8 cellular contexts compared by ENCODE assay signal in genomic region chr2:27322766-27323591, GRCh38. TPM values are rescaled to one million over a fixed set of nuclear protein-coding genes. Genes with fewer than 3 reads are reported as not detected.
A peak's percentile ranks its signal among the peaks of the same experiment; 100 is the strongest.
DNase-seq lines count a peak whose midpoint lies in the region; ATAC-seq and TF ChIP-seq lines count a peak whose summit lies in the region.

TSS of gene MPV17 (minus strand) at chr2:27323097. CDS start at chr2:27322517, 580 bp downstream.

- H3K27me3 ChIP-seq in DOHH2 (ENCODE audit: control insufficient read depth, low read length) (no peaks in the 10 kb centered on the region), GM23248 (replicated peaks; ENCODE audit: insufficient read depth) (no peaks in the 10 kb centered on the region), fibroblast of lung (ENCODE audit: control insufficient read depth, insufficient read depth, low read length) (no peaks in the 10 kb centered on the region)
- no peaks in the 10 kb centered on the region for H3K27me3 ChIP-seq in naive thymus-derived CD4-positive, alpha-beta T cell (ENCODE audit: control insufficient read depth in 2 of 2, insufficient read depth in 2 of 2, low read length in 2 of 2)

- H3K9ac ChIP-seq in GM23248 (peak within 1 kb of the TSS; percentile 100), fibroblast of lung (ENCODE audit: insufficient read depth, low read length) (peak within 1 kb of the TSS; percentile 82)

- H3K27me3 Mint-ChIP-seq in naive thymus-derived CD4-positive, alpha-beta T cell = no peaks in the 10 kb centered on the region
- no peaks in the 10 kb centered on the region for H3K27me3 Mint-ChIP-seq in stimulated activated memory B cell treated with anti-CD40 and anti-IgM and Interleukin-4, amounts not matched to agents 10 μg/mL and 1 μg/mL and 100 μg/mL, for 72 hours

- TF ChIP-seq CTCF in DOHH2 (IDR thresholded peaks at IDR 0.05; ENCODE audit: low read depth, low read length, poor library complexity, severe bottlenecking) (no peak), fibroblast of lung (conservative IDR thresholded peaks at IDR 0.05 in 1 of 2, IDR thresholded peaks at IDR 0.05 in 1 of 2; ENCODE audit: low read depth in 1 of 2, low read length in 2 of 2) (no peak)

- H3F3A ChIP-seq in DOHH2 (ENCODE audit: control insufficient read depth, insufficient read depth) = peaks cover 11% of the 10 kb centered on the region
- H3F3A ChIP-seq in GM23248 (ENCODE audit: insufficient read depth) = peaks cover 30% of the 10 kb centered on the region

- DNase-seq in GM23248 (peak; percentile 98), Kasumi-1 (lab: John Stamatoyannopoulos, UW) (peak; percentile 86 to 89), RPMI8226 (peak; percentile 95), fibroblast of lung (ENCODE audit: low read depth in 2 of 2) (peak; percentile 90 to 93)
- DNase-seq in activated T-helper 1 cell treated with anti-CD3 and anti-CD28 coated beads, Interleukin-2, amount 50 U/mL, for 16 hours (ENCODE audit: low read depth in 1 of 2, low spot score in 1 of 2) = peak; percentile 75
- DNase-seq in naive thymus-derived CD4-positive, alpha-beta T cell = peak; percentile 65 to 87 (median 82)

- peak within 1 kb of the TSS; percentile 86 for H3K4me3 ChIP-seq in DOHH2 (ENCODE audit: low read length)
- H3K4me3 ChIP-seq in GM23248 = peak within 1 kb of the TSS; percentile 97
- peak within 1 kb of the TSS; percentile 48 to 99 (median 84) for H3K4me3 ChIP-seq in fibroblast of lung (replicated peaks in 1 of 4; ENCODE audit: control extremely low read depth in 1 of 4, insufficient read depth in 1 of 4, low read depth in 3 of 4, low read length in 4 of 4)
- peak within 1 kb of the TSS; percentile 99 for H3K4me3 ChIP-seq in naive thymus-derived CD4-positive, alpha-beta T cell (ENCODE audit: low read length)

- POLR2A ChIA-PET in naive thymus-derived CD4-positive, alpha-beta T cell (lab: Charles Lee) = interaction anchor here (0.6 to 4.7 kb wide), 26 partner anchors 9 to 272 kb away, joined by 3 to 40 read pairs (median 4); partner anchors contain the start of genes AGBL5, ATRAID, EIF2B4 and GTF3C2

- H3K9me2 ChIP-seq in DOHH2 (replicated peaks; ENCODE audit: control insufficient read depth, low read length) (no peaks in the 10 kb centered on the region), GM23248 (ENCODE audit: insufficient read depth) (no peaks in the 10 kb centered on the region)

- H3K4me1 ChIP-seq in DOHH2 (ENCODE audit: control insufficient read depth, low read length) = peaks cover 22% of the 10 kb centered on the region
- H3K4me1 ChIP-seq in GM23248 (ENCODE audit: insufficient read depth) = peaks cover 23% of the 10 kb centered on the region
- H3K4me1 ChIP-seq in fibroblast of lung (ENCODE audit: control insufficient read depth, extremely low read depth, insufficient read depth, low read length) = peaks cover 15% of the 10 kb centered on the region
- H3K4me1 ChIP-seq in naive thymus-derived CD4-positive, alpha-beta T cell (ENCODE audit: control insufficient read depth in 2 of 2, insufficient read depth in 2 of 2, low read length in 2 of 2) = peaks cover 17 to 22% of the 10 kb centered on the region in 2 donors

- peak; percentile 98 for ATAC-seq in naive thymus-derived CD4-positive, alpha-beta T cell
- peak; percentile 98 for ATAC-seq in stimulated activated memory B cell treated with anti-CD40 and anti-IgM and Interleukin-4, amounts not matched to agents 10 μg/mL and 1 μg/mL and 100 μg/mL, for 72 hours

- peaks cover 14 to 30% (median 23%) of the 10 kb centered on the region in 7 donors for H3K4me1 Mint-ChIP-seq in naive thymus-derived CD4-positive, alpha-beta T cell
- peaks cover 22% of the 10 kb centered on the region for H3K4me1 Mint-ChIP-seq in stimulated activated memory B cell treated with anti-CD40 and anti-IgM and Interleukin-4, amounts not matched to agents 10 μg/mL and 1 μg/mL and 100 μg/mL, for 72 hours

- H3K36me3 ChIP-seq in DOHH2 (ENCODE audit: control insufficient read depth, low read length) (peaks cover 27% of the 10 kb centered on the region), GM23248 (ENCODE audit: low read depth) (no peaks in the 10 kb centered on the region), fibroblast of lung (ENCODE audit: control insufficient read depth, insufficient read depth, low read length) (peaks cover 7% of the 10 kb centered on the region)
- peaks cover 0 to 26% (median 3%) of the 10 kb centered on the region in 3 experiments for H3K36me3 ChIP-seq in naive thymus-derived CD4-positive, alpha-beta T cell (ENCODE audit: control insufficient read depth in 2 of 3, insufficient read depth in 3 of 3, low read length in 3 of 3)

- peak within 1 kb of the TSS; percentile 91 for H2AFZ ChIP-seq in GM23248
- peak within 1 kb of the TSS; percentile 30 for H2AFZ ChIP-seq in fibroblast of lung (ENCODE audit: low read length)

- H3K9me3 ChIP-seq in DOHH2 (ENCODE audit: control insufficient read depth, insufficient read depth, low read length) (no peaks in the 10 kb centered on the region), GM23248 (ENCODE audit: low read depth) (no peaks in the 10 kb centered on the region), fibroblast of lung (ENCODE audit: control insufficient read depth, insufficient read depth, low read depth, low read length) (no peaks in the 10 kb centered on the region)
- no peaks in the 10 kb centered on the region for H3K9me3 ChIP-seq in naive thymus-derived CD4-positive, alpha-beta T cell (ENCODE audit: control insufficient read depth in 2 of 3, low read length in 3 of 3)

- H3K4me2 ChIP-seq in DOHH2 (ENCODE audit: low read length) = peak within 1 kb of the TSS; percentile 86
- peak within 1 kb of the TSS; percentile 98 for H3K4me2 ChIP-seq in GM23248 (ENCODE audit: unreplicated experiment)
- H3K4me2 ChIP-seq in fibroblast of lung (ENCODE audit: extremely low read depth, insufficient read depth, low read length) = peak within 1 kb of the TSS; percentile 99

- WGBS in GM23248 (ENCODE audit: low coverage in 1 of 2, low lambda C conversion rate in 2 of 2, missing lambda C conversion rate in 2 of 2), 2 experiments = 1 to 2% methylated on average over 39 of the region's 39 CpGs

- H3K9me3 Mint-ChIP-seq in naive thymus-derived CD4-positive, alpha-beta T cell = peaks cover 0 to 2% (median 0%) of the 10 kb centered on the region in 11 donors
- H3K9me3 Mint-ChIP-seq in stimulated activated memory B cell treated with anti-CD40 and anti-IgM and Interleukin-4, amounts not matched to agents 10 μg/mL and 1 μg/mL and 100 μg/mL, for 72 hours = no peaks in the 10 kb centered on the region

- intact Hi-C loops in naive thymus-derived CD4-positive, alpha-beta T cell (cut with micrococcal nuclease) = loop anchor here (1.0 to 2.0 kb wide), 13 partner anchors 33 to 538 kb away; partner anchors contain the start of genes CAD (in 2 of the 2), EIF2B4 (in 2 of the 2), PPM1G (in 2 of the 2) and PREB (in 2 of the 2)

- H3K4me3 Mint-ChIP-seq in naive thymus-derived CD4-positive, alpha-beta T cell = peak within 1 kb of the TSS; percentile 91 to 100 (median 99)
- peak within 1 kb of the TSS; percentile 97 for H3K4me3 Mint-ChIP-seq in stimulated activated memory B cell treated with anti-CD40 and anti-IgM and Interleukin-4, amounts not matched to agents 10 μg/mL and 1 μg/mL and 100 μg/mL, for 72 hours

- peak within 1 kb of the TSS; percentile 52 for H3K27ac ChIP-seq in DOHH2 (ENCODE audit: low read depth, low read length)
- H3K27ac ChIP-seq in GM23248 = peak within 1 kb of the TSS; percentile 96
- peak within 1 kb of the TSS; percentile 93 for H3K27ac ChIP-seq in fibroblast of lung (ENCODE audit: insufficient read depth, low read length)
- H3K27ac ChIP-seq in naive thymus-derived CD4-positive, alpha-beta T cell (ENCODE audit: low read depth, low read length) = peak within 1 kb of the TSS; percentile 95

- peak within 1 kb of the TSS; percentile 93 to 100 (median 99) for H3K27ac Mint-ChIP-seq in naive thymus-derived CD4-positive, alpha-beta T cell
- H3K27ac Mint-ChIP-seq in stimulated activated memory B cell treated with anti-CD40 and anti-IgM and Interleukin-4, amounts not matched to agents 10 μg/mL and 1 μg/mL and 100 μg/mL, for 72 hours = peak within 1 kb of the TSS; percentile 99

- H3K79me2 ChIP-seq in DOHH2 (ENCODE audit: control insufficient read depth, low read length) (peaks cover 29% of the 10 kb centered on the region), GM23248 (ENCODE audit: insufficient read depth) (peaks cover 28% of the 10 kb centered on the region), fibroblast of lung (ENCODE audit: control insufficient read depth, insufficient read depth, low read length) (peaks cover 8% of the 10 kb centered on the region)

- in situ Hi-C loops in GM23248 (cut with MboI) = no loop called here

- no peaks in the 10 kb centered on the region for H4K20me1 ChIP-seq in DOHH2 (ENCODE audit: control insufficient read depth, insufficient read depth, low read depth, low read length)
- no peaks in the 10 kb centered on the region for H4K20me1 ChIP-seq in GM23248 (ENCODE audit: insufficient read depth)
- no peaks in the 10 kb centered on the region for H4K20me1 ChIP-seq in fibroblast of lung (ENCODE audit: control insufficient read depth, extremely low read depth, insufficient read depth, low read length)

- H3K36me3 Mint-ChIP-seq in naive thymus-derived CD4-positive, alpha-beta T cell = peaks cover 10 to 24% (median 14%) of the 10 kb centered on the region in 5 donors
- H3K36me3 Mint-ChIP-seq in stimulated activated memory B cell treated with anti-CD40 and anti-IgM and Interleukin-4, amounts not matched to agents 10 μg/mL and 1 μg/mL and 100 μg/mL, for 72 hours = peaks cover 30% of the 10 kb centered on the region

- CTCF ChIA-PET in naive thymus-derived CD4-positive, alpha-beta T cell (lab: Charles Lee) = interaction anchor here (0.9 to 2.6 kb wide), 5 partner anchors 12 to 272 kb away, joined by 3 to 9 read pairs (median 4); partner anchors contain the start of gene NRBP1

RNA-seq across cellular contexts. Expression of gene MPV17, which starts in this region (rescaled TPM):
- 91.0 and 94.0 TPM in 2 replicates for total RNA-seq in GM23248 (2014; rRNA removed; shearing (Covaris generic))
- polyA plus RNA-seq in GM23248 (2016; fragmentation: Nextera tagmentation; extraction: Ambion mirVana) (128 and 138 TPM in 2 replicates), fibroblast of lung (272 and 289 TPM in 2 replicates)
- 65.2 and 83.2 TPM in 2 replicates for total RNA-seq in fibroblast of lung
- polyA plus RNA-seq in fibroblast of lung (2012) = 158 and 175 TPM in 2 replicates
- polyA minus RNA-seq in fibroblast of lung (ENCODE audit: low replicate concordance) = 125 and 313 TPM in 2 replicates
- 100 to 1,000 TPM in 1 of 5 experiments, 10 to 100 TPM in 4; 55.7 to 119 (median 94.4) TPM for total RNA-seq in naive thymus-derived CD4-positive, alpha-beta T cell
- 100 to 1,000 TPM; 133 to 145 TPM for polyA plus RNA-seq in naive thymus-derived CD4-positive, alpha-beta T cell

Comparison
In these comparisons a context has a peak if more than half of its experiments do, and no peak if none do; other contexts are left out.
1. Peak in every context shown above with its lines: DNase-seq, ATAC-seq, H3K4me3 ChIP-seq and H3K27ac ChIP-seq.